Comparison of ENCODE assay signal across 13 cellular contexts in genomic region chr14:68569546-68569908, GRCh38.
DNase-seq lines count a peak whose midpoint lies in the region; ATAC-seq and TF ChIP-seq lines count a peak whose summit lies in the region.
"Had no signal": no experiment of that assay in that cellular context is flagged by ENCODE, and none has a peak within 500 bp of the region (broad histone marks: within the 10 kb centered on the region; RNA-seq: fewer than 3 reads in every experiment).

No MANE protein-coding gene starts in this region.

- H3K4me3 ChIP-seq in Caco-2 (ENCODE audit: low read depth, low read length) (no peak overlapping the region), lower lobe of right lung (no peak overlapping the region), gastrocnemius medialis (no peak overlapping the region), SJCRH30 (no peak overlapping the region)

- H3K27ac ChIP-seq in lower lobe of right lung (peak overlapping the region; percentile 86), gastrocnemius medialis (peak overlapping the region; percentile 18 to 64 (median 56)), SJCRH30 (no peak overlapping the region)

- no TSS peak for BruUV-seq in Caco-2 (replicated peaks; lab: Mats Ljungman, UMichigan)

- CTCF ChIA-PET in Caco-2 (lab: Charles Lee), result interaction anchor here (0.5 kb wide), 1 partner anchor 356 kb away, joined by 8 read pairs; no protein-coding TSS in a partner anchor

- TF ChIP-seq POLR2A in gastrocnemius medialis (IDR thresholded peaks at IDR 0.05), result no peak

- H3K4me3 Mint-ChIP-seq in Caco-2 (ENCODE audit: unreplicated experiment), result no peak overlapping the region
- no peak overlapping the region for H3K4me3 Mint-ChIP-seq in dendritic cell treated with granulocyte-macrophage colony-stimulating factor and Interleukin-4, amounts not matched to agents 40 ng/mL and 50 ng/mL, for 4 days
- no peak overlapping the region for H3K4me3 Mint-ChIP-seq in stimulated activated naive B cell treated with anti-CD40 and anti-IgM and Interleukin-4, amounts not matched to agents 10 μg/mL and 1 μg/mL and 100 μg/mL, for 72 hours
- H3K4me3 Mint-ChIP-seq: activated naive CD8-positive, alpha-beta T cell; naive thymus-derived CD4-positive, alpha-beta T cell had no signal

- DNase-seq in Caco-2 (no peak), lower lobe of right lung (no peak), gastrocnemius medialis (no peak), GM13976 (ENCODE audit: low spot score) (no peak), SJCRH30 (no peak)
- no peak for DNase-seq in stimulated activated naive B cell treated with anti-CD40 and anti-IgM and Interleukin-4, amounts not matched to agents 10 μg/mL and 1 μg/mL and 100 μg/mL, for 72 hours
- DNase-seq: DMS 273 treated with DMSO at 0.1 percent for 48 hours; islet precursor cell; naive thymus-derived CD4-positive, alpha-beta T cell; stimulated activated CD4-positive, alpha-beta T cell treated with anti-CD3 and anti-CD28 coated beads, Interleukin-12 subunit alpha, Interleukin-12 subunit beta, amount 100 ng/mL, for 4 hours had no signal

- peaks cover 5% of the 10 kb centered on the region for H3K36me3 Mint-ChIP-seq in Caco-2 (ENCODE audit: insufficient read depth, unreplicated experiment)
- H3K36me3 Mint-ChIP-seq in dendritic cell treated with granulocyte-macrophage colony-stimulating factor and Interleukin-4, amounts not matched to agents 40 ng/mL and 50 ng/mL, for 4 days (ENCODE audit: low read depth), result no peaks in the 10 kb centered on the region
- peaks cover 6 to 7% of the 10 kb centered on the region in 2 donors for H3K36me3 Mint-ChIP-seq in stimulated activated naive B cell treated with anti-CD40 and anti-IgM and Interleukin-4, amounts not matched to agents 10 μg/mL and 1 μg/mL and 100 μg/mL, for 72 hours

- in situ Hi-C loops in gastrocnemius medialis (cut with MboI; ENCODE audit: low sequenced_read_pairs in 4 of 4), result no loop called here
- in situ Hi-C loops in GM13976 (cut with MboI; ENCODE audit: low sequenced_read_pairs, unreplicated experiment), result no loop called here

- no peaks in the 10 kb centered on the region for H3K9me3 ChIP-seq in Caco-2
- peaks cover 3% of the 10 kb centered on the region for H3K9me3 ChIP-seq in lower lobe of right lung
- no peaks in the 10 kb centered on the region for H3K9me3 ChIP-seq in gastrocnemius medialis
- no peaks in the 10 kb centered on the region for H3K9me3 ChIP-seq in SJCRH30 (replicated peaks)

- H3K27me3 ChIP-seq in Caco-2 (replicated peaks; ENCODE audit: control insufficient read depth, insufficient read depth, low read length) (no peaks in the 10 kb centered on the region), lower lobe of right lung (ENCODE audit: low read depth) (no peaks in the 10 kb centered on the region), gastrocnemius medialis (no peaks in the 10 kb centered on the region), SJCRH30 (no peaks in the 10 kb centered on the region)

- TF ChIP-seq CTCF in Caco-2 (IDR thresholded peaks at IDR 0.05; ENCODE audit: insufficient read depth in 1 of 2, low read depth in 1 of 2, low read length in 1 of 2, severe bottlenecking in 1 of 2, unreplicated experiment in 1 of 2) (no peak), lower lobe of right lung (IDR thresholded peaks at IDR 0.05) (no peak), gastrocnemius medialis (IDR thresholded peaks at IDR 0.05 in 4 of 5, conservative IDR thresholded peaks at IDR 0.05 in 1 of 5) (no peak), GM13976 (IDR thresholded peaks at IDR 0.05; ENCODE audit: borderline replicate concordance, control extremely low read depth, extremely low read depth, insufficient read depth, missing control alignments) (no peak)

- H3K27me3 Mint-ChIP-seq in Caco-2 (ENCODE audit: insufficient read depth, unreplicated experiment), result no peaks in the 10 kb centered on the region
- H3K27me3 Mint-ChIP-seq in dendritic cell treated with granulocyte-macrophage colony-stimulating factor and Interleukin-4, amounts not matched to agents 40 ng/mL and 50 ng/mL, for 4 days, result peaks cover 4% of the 10 kb centered on the region
- no peaks in the 10 kb centered on the region for H3K27me3 Mint-ChIP-seq in stimulated activated naive B cell treated with anti-CD40 and anti-IgM and Interleukin-4, amounts not matched to agents 10 μg/mL and 1 μg/mL and 100 μg/mL, for 72 hours
- H3K27me3 Mint-ChIP-seq: activated naive CD8-positive, alpha-beta T cell; naive thymus-derived CD4-positive, alpha-beta T cell had no signal

- ATAC-seq in lower lobe of right lung (no peak), gastrocnemius medialis (no peak), GM21619 (IDR thresholded peaks at IDR 0.05; ENCODE audit: unreplicated experiment) (no peak)
- ATAC-seq in stimulated activated naive B cell treated with anti-CD40 and anti-IgM and Interleukin-4, amounts not matched to agents 10 μg/mL and 1 μg/mL and 100 μg/mL, for 72 hours (replicated peaks), result no peak
- ATAC-seq: naive thymus-derived CD4-positive, alpha-beta T cell had no signal

- intact Hi-C loops in Caco-2 (cut with micrococcal nuclease; ENCODE audit: unreplicated experiment) (loop anchor here (5.0 kb wide), 1 partner anchor 92 kb away; no protein-coding TSS in a partner anchor), lower lobe of right lung (cut with DNase I) (no loop called here), gastrocnemius medialis (cut with DNase I; ENCODE audit: low total_unique reads) (no loop called here)
- intact Hi-C loops in dendritic cell treated with granulocyte-macrophage colony-stimulating factor and Interleukin-4, amounts not matched to agents 40 ng/mL and 50 ng/mL, for 4 days (cut with micrococcal nuclease), result loop anchor here (5.0 kb wide), 1 partner anchor 33 kb away; no protein-coding TSS in a partner anchor

- no peaks in the 10 kb centered on the region for H3K36me3 ChIP-seq in Caco-2 (ENCODE audit: control insufficient read depth, insufficient read depth, low read length)
- H3K36me3 ChIP-seq in lower lobe of right lung, result no peaks in the 10 kb centered on the region
- H3K36me3 ChIP-seq in gastrocnemius medialis, result no peaks in the 10 kb centered on the region
- no peaks in the 10 kb centered on the region for H3K36me3 ChIP-seq in SJCRH30

- peak overlapping the region; percentile 66 for H3K27ac Mint-ChIP-seq in Caco-2 (ENCODE audit: unreplicated experiment)
- peak overlapping the region; percentile 94 for H3K27ac Mint-ChIP-seq in dendritic cell treated with granulocyte-macrophage colony-stimulating factor and Interleukin-4, amounts not matched to agents 40 ng/mL and 50 ng/mL, for 4 days
- no peak overlapping the region for H3K27ac Mint-ChIP-seq in stimulated activated naive B cell treated with anti-CD40 and anti-IgM and Interleukin-4, amounts not matched to agents 10 μg/mL and 1 μg/mL and 100 μg/mL, for 72 hours
- H3K27ac Mint-ChIP-seq: activated naive CD8-positive, alpha-beta T cell had no signal

- H3K4me1 ChIP-seq in Caco-2, result peaks cover 20% of the 10 kb centered on the region
- H3K4me1 ChIP-seq in lower lobe of right lung, result peaks cover 53% of the 10 kb centered on the region
- H3K4me1 ChIP-seq in gastrocnemius medialis, result peaks cover 8 to 25% of the 10 kb centered on the region in 2 donors
- H3K4me1 ChIP-seq in SJCRH30, result peaks cover 23% of the 10 kb centered on the region

- POLR2A ChIA-PET in Caco-2 (lab: Charles Lee), result no interaction called here

- H3K9me3 Mint-ChIP-seq in Caco-2 (ENCODE audit: unreplicated experiment), result no peaks in the 10 kb centered on the region
- H3K9me3 Mint-ChIP-seq in dendritic cell treated with granulocyte-macrophage colony-stimulating factor and Interleukin-4, amounts not matched to agents 40 ng/mL and 50 ng/mL, for 4 days, result peaks cover 8% of the 10 kb centered on the region
- peaks cover 3 to 5% of the 10 kb centered on the region in 2 donors for H3K9me3 Mint-ChIP-seq in stimulated activated naive B cell treated with anti-CD40 and anti-IgM and Interleukin-4, amounts not matched to agents 10 μg/mL and 1 μg/mL and 100 μg/mL, for 72 hours

- peaks cover 14% of the 10 kb centered on the region for H3K4me1 Mint-ChIP-seq in Caco-2 (ENCODE audit: low read depth, unreplicated experiment)
- peaks cover 85% of the 10 kb centered on the region for H3K4me1 Mint-ChIP-seq in dendritic cell treated with granulocyte-macrophage colony-stimulating factor and Interleukin-4, amounts not matched to agents 40 ng/mL and 50 ng/mL, for 4 days (ENCODE audit: low read depth)
- peaks cover 10 to 25% of the 10 kb centered on the region in 2 donors for H3K4me1 Mint-ChIP-seq in stimulated activated naive B cell treated with anti-CD40 and anti-IgM and Interleukin-4, amounts not matched to agents 10 μg/mL and 1 μg/mL and 100 μg/mL, for 72 hours

Comparison
In these comparisons a context has a peak if more than half of its experiments do, and no peak if none do; other contexts are left out.
1. intact Hi-C loops: an anchor here in Caco-2 (5.0 kb wide) and dendritic cell treated with granulocyte-macrophage colony-stimulating factor and Interleukin-4, amounts not matched to agents 40 ng/mL and 50 ng/mL, for 4 days (5.0 kb wide); none called in lower lobe of right lung and gastrocnemius medialis.